Comparison of ENCODE assay signal across 23 cellular contexts in the genomic region with DNA sequence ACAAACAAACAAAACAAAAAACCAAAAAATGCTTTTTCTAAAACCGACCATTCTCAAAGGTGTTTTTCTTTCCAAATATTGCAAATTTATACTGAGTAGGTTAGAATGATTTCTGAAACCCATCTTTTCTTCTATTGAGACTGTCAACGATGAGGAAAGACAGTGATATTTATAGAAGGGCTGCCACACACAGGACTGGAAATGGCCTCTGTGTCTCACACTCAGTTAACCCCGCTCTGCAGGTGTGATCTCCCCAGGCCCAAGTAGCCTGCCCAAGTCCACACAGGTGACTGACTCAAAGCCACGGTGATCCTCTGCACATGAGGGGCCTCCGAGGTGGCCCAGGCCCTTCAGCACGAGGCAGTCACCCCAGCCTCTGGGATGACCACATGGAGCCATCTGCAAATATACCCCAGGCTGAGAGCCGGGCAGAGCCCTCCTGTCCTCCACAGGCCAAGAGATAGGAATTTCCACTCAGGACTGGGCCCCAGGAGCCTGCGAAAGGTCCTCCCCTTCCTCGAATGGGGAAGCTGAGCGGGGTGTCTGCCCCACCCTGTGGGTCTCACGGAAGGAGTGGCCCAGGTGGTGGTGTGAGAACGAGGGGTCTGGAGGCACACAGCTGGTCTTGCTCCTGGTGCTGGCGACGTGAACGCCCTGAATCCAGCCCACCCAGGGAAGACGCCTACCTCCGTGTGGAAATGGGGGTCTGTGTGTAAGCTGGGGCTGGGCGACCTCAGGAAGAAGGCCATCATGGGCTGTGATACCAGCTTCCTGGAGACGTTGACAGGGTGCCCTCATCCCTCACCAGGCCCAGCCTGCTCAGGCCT.
"Had no signal": no experiment of that assay in that cellular context is flagged by ENCODE, and none has a peak within 500 bp of the region (broad histone marks: within the 10 kb centered on the region; RNA-seq: fewer than 3 reads in every experiment).

No MANE protein-coding gene starts in this region.

- H3K9me3 ChIP-seq: uterus had no signal

- H3K27me3 Mint-ChIP-seq: activated naive CD8-positive, alpha-beta T cell treated with anti-CD3 and anti-CD28 coated beads, Interleukin-2, amount 50 U/mL, for 24 hours had no signal

- H3K4me3 ChIP-seq: gastrocnemius medialis, hepatocyte, skin epidermis, suprapubic skin, transverse colon, uterus had no signal

- H3K4me1 Mint-ChIP-seq: activated naive CD8-positive, alpha-beta T cell treated with anti-CD3 and anti-CD28 coated beads, Interleukin-2, amount 50 U/mL, for 24 hours; stimulated activated naive CD8-positive, alpha-beta T cell treated with anti-CD3 and anti-CD28 coated beads, Interleukin-15, amount 100 ng/mL, for 72 hours had no signal

- H3K36me3 ChIP-seq: brain microvascular endothelial cell, gastrocnemius medialis, suprapubic skin, transverse colon, uterus had no signal

- H3K27me3 ChIP-seq: hepatocyte, uterus had no signal

- H3K4me2 ChIP-seq: hepatocyte had no signal

- ATAC-seq: activated CD4-positive, CD25-positive, alpha-beta regulatory T cell treated with anti-CD3 and anti-CD28 coated beads, Interleukin-2, amount 50 U/mL, for 24 hours; activated naive CD8-positive, alpha-beta T cell treated with anti-CD3 and anti-CD28 coated beads, Interleukin-2, amount 50 U/mL, for 24 hours; activated T-cell treated with anti-CD3 and anti-CD28 coated beads, Interleukin-2, amount 50 U/mL, for 4 hours; esophagus mucosa; gastrocnemius medialis; left colon; stimulated activated naive CD8-positive, alpha-beta T cell treated with anti-CD3 and anti-CD28 coated beads, Interleukin-15, amount 100 ng/mL, for 72 hours had no signal

- H3K4me1 ChIP-seq: uterus had no signal

- H3K36me3 Mint-ChIP-seq: mesothelial cell of epicardium had no signal

- DNase-seq: activated CD4-positive, alpha-beta T cell treated with anti-CD3 and anti-CD28 coated beads, Interleukin-2, amount 50 U/mL, for 1 hour; activated CD8-positive, alpha-beta memory T cell treated with anti-CD3 and anti-CD28 coated beads, Interleukin-2, amount 50 U/mL, for 4 hours; activated naive CD4-positive, alpha-beta T cell treated with anti-CD3 and anti-CD28 coated beads for 36 hours; activated naive CD8-positive, alpha-beta T cell treated with anti-CD3 and anti-CD28 coated beads, Interleukin-2, amount 50 U/mL, for 24 hours; activated T-cell treated with anti-CD3 and anti-CD28 coated beads, Interleukin-2, amount 50 U/mL, for 4 hours; anterior cingulate cortex; brain microvascular endothelial cell; cortex of kidney; gastrocnemius medialis; left colon; occipital lobe; stimulated activated CD4-positive, alpha-beta T cell treated with anti-CD3 and anti-CD28 coated beads, Interleukin-15, amount 100 ng/mL, for 24 hours; stimulated activated CD4-positive, alpha-beta T cell treated with anti-CD3 and anti-CD28 coated beads, Interleukin-2, amount 100 ng/mL, for 48 hours; stimulated activated naive CD8-positive, alpha-beta T cell treated with anti-CD3 and anti-CD28 coated beads, Interleukin-15, amount 100 ng/mL, for 72 hours; transverse colon; uterus had no signal

- H3K27ac Mint-ChIP-seq: activated naive CD4-positive, alpha-beta T cell treated with anti-CD3 and anti-CD28 coated beads for 36 hours; activated naive CD8-positive, alpha-beta T cell treated with anti-CD3 and anti-CD28 coated beads, Interleukin-2, amount 50 U/mL, for 24 hours; mesothelial cell of epicardium; nephron; stimulated activated naive CD8-positive, alpha-beta T cell treated with anti-CD3 and anti-CD28 coated beads, Interleukin-15, amount 100 ng/mL, for 72 hours had no signal

- H3K4me3 Mint-ChIP-seq: activated naive CD4-positive, alpha-beta T cell treated with anti-CD3 and anti-CD28 coated beads for 36 hours; activated naive CD8-positive, alpha-beta T cell treated with anti-CD3 and anti-CD28 coated beads, Interleukin-2, amount 50 U/mL, for 24 hours; activated T-cell treated with anti-CD3 and anti-CD28 coated beads, Interleukin-2, amount 50 U/mL, for 4 hours; mesothelial cell of epicardium; nephron; stimulated activated naive CD8-positive, alpha-beta T cell treated with anti-CD3 and anti-CD28 coated beads, Interleukin-15, amount 100 ng/mL, for 72 hours had no signal

- H3K27ac ChIP-seq: brain microvascular endothelial cell, gastrocnemius medialis, hepatocyte, skin epidermis, suprapubic skin, transverse colon, uterus had no signal
